In the genomic region with DNA sequence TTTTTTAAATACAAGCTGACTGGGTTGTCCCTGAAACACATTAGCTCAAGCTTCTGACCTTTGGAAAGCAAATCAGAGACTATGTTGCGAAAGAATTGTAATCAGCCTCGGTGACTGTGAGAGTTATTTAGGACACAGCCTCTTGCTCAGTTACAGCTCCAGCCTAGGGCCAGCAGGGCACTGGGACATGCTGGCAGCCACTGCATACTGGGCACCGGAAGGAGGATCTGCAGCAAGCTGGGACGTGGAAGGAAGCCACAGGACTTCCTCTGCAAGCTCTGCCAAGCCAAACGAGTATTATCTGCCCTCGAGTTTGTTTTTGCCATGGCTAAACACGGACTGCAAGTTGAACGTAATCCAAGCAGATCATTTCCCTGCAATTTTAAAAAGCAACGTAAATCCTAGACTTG, we compare ENCODE assay signal across 8 cellular contexts. TPM values are rescaled to one million over a fixed set of nuclear protein-coding genes. Genes with fewer than 3 reads are reported as not detected.
DNase-seq lines count a peak whose midpoint lies in the region; ATAC-seq, FAIRE-seq and TF ChIP-seq lines count a peak whose summit lies in the region.

No MANE protein-coding gene starts in this region.

- peak; percentile 72 for FAIRE-seq in kidney (lab: Jason Lieb, UNC)

- H3K79me2 ChIP-seq in OCI-LY7 (ENCODE audit: insufficient read depth, low read depth, low read length) (no peaks in the 10 kb centered on the region), mammary epithelial cell (ENCODE audit: insufficient read depth, low read length) (no peaks in the 10 kb centered on the region)

- H3K9me3 ChIP-seq in OCI-LY7 (ENCODE audit: low read length), result no peaks in the 10 kb centered on the region
- no peaks in the 10 kb centered on the region for H3K9me3 ChIP-seq in mammary epithelial cell (replicated peaks; ENCODE audit: insufficient read depth, low read length)
- H3K9me3 ChIP-seq in kidney (ENCODE audit: control insufficient read depth in 1 of 2, low read length in 2 of 2), result no peaks in the 10 kb centered on the region
- H3K9me3 ChIP-seq in stomach, result no peaks in the 10 kb centered on the region

- H3K27me3 ChIP-seq in mammary epithelial cell (ENCODE audit: insufficient read depth, low read length), result no peaks in the 10 kb centered on the region
- no peaks in the 10 kb centered on the region for H3K27me3 ChIP-seq in stomach

- dilution Hi-C loops in mammary epithelial cell (cut with HindIII; ENCODE audit: low sequenced_read_pairs), result no loop called here

- CTCF ChIA-PET in OCI-LY7 (lab: Charles Lee; ENCODE audit: unreplicated experiment), result interaction anchor here (0.6 kb wide), 3 partner anchors 12 to 68 kb away, joined by 3 read pairs; no protein-coding TSS in a partner anchor
- CTCF ChIA-PET in mammary epithelial cell (lab: Charles Lee; ENCODE audit: low non-redundant PET), result no interaction called here

- H3K4me1 ChIP-seq in OCI-LY7 (ENCODE audit: insufficient read depth, low read length, poor library complexity, severe bottlenecking) (peaks cover 35% of the 10 kb centered on the region), mammary epithelial cell (ENCODE audit: insufficient read depth, low read length) (peaks cover 41% of the 10 kb centered on the region), kidney (ENCODE audit: control insufficient read depth in 1 of 2, insufficient read depth in 1 of 2, low read depth in 1 of 2, low read length in 2 of 2) (peaks cover 3 to 8% of the 10 kb centered on the region in 2 donors), stomach (peaks cover 17 to 51% (median 31%) of the 10 kb centered on the region in 4 donors)

- in situ Hi-C loops in mammary epithelial cell (cut with MboI; ENCODE audit: low sequenced_read_pairs in 2 of 2), result no loop called here

- 2% methylated on average over 9 of the region's 9 CpGs for WGBS in mammary epithelial cell (ENCODE audit: low coverage, missing lambda C conversion rate)
- 1 to 2% (median 1%) methylated on average over 9 of the region's 9 CpGs for WGBS in stomach, 5 donors

- POLR2A ChIA-PET in OCI-LY7 (lab: Charles Lee), result interaction anchor here (0.6 to 3.6 kb wide), 14 partner anchors 9 to 167 kb away, joined by 3 to 34 read pairs (median 5); a partner anchor contains a TSS

- H3K27ac ChIP-seq in OCI-LY7 (ENCODE audit: low read depth, low read length, poor library complexity, severe bottlenecking) (no peak overlapping the region), mammary epithelial cell (ENCODE audit: insufficient read depth, low read depth, low read length) (no peak overlapping the region), kidney (ENCODE audit: low read depth in 2 of 2, low read length in 2 of 2) (peak overlapping the region in 1 of 2 donors; percentile 51), stomach (peak overlapping the region; percentile 58 to 88 (median 79))

- H3K36me3 ChIP-seq in OCI-LY7 (ENCODE audit: insufficient read depth, low read length), result no peaks in the 10 kb centered on the region
- H3K36me3 ChIP-seq in mammary epithelial cell (ENCODE audit: insufficient read depth, low read length), result no peaks in the 10 kb centered on the region
- no peaks in the 10 kb centered on the region for H3K36me3 ChIP-seq in kidney (ENCODE audit: control insufficient read depth in 1 of 2, insufficient read depth in 2 of 2, low read length in 2 of 2)
- H3K36me3 ChIP-seq in stomach, result no peaks in the 10 kb centered on the region

- no peak for TF ChIP-seq EP300 in stomach (IDR thresholded peaks at IDR 0.05)

- no peak for TF ChIP-seq CTCF in OCI-LY7 (conservative IDR thresholded peaks at IDR 0.05; ENCODE audit: low read length)
- no peak for TF ChIP-seq CTCF in mammary epithelial cell (conservative IDR thresholded peaks at IDR 0.05 in 1 of 2, IDR thresholded peaks at IDR 0.05 in 1 of 2; ENCODE audit: extremely low read depth in 1 of 2, insufficient read depth in 1 of 2, low read depth in 1 of 2, low read length in 2 of 2)
- no peak for TF ChIP-seq CTCF in kidney (IDR thresholded peaks at IDR 0.05; ENCODE audit: borderline replicate concordance, extremely low read depth, insufficient read depth)
- TF ChIP-seq CTCF in stomach (IDR thresholded peaks at IDR 0.05), result no peak

- peak overlapping the region; percentile 90 for H2AFZ ChIP-seq in OCI-LY7 (ENCODE audit: low read length)
- peak overlapping the region; percentile 81 for H2AFZ ChIP-seq in mammary epithelial cell (ENCODE audit: low read depth, low read length)

- BruUV-seq in OCI-LY7 (replicated peaks; lab: Mats Ljungman, UMichigan) (no TSS peak), mammary epithelial cell (replicated peaks; lab: Mats Ljungman, UMichigan) (no TSS peak)

- peak overlapping the region; percentile 54 for H3K4me2 ChIP-seq in OCI-LY7 (ENCODE audit: low read length)
- peak overlapping the region; percentile 76 for H3K4me2 ChIP-seq in mammary epithelial cell (ENCODE audit: insufficient read depth, low read depth, low read length)

- intact Hi-C loops in OCI-LY7 (cut with micrococcal nuclease; ENCODE audit: unreplicated experiment), result no loop called here
- intact Hi-C loops in mammary epithelial cell (cut with micrococcal nuclease), result no loop called here
- intact Hi-C loops in kidney (cut with DNase I), result no loop called here
- intact Hi-C loops in stomach (cut with DNase I; ENCODE audit: low total_unique reads), result no loop called here

- ATAC-seq in HG03354 (IDR thresholded peaks at IDR 0.05; ENCODE audit: poor library complexity, severe bottlenecking, unreplicated experiment), result no peak

- no peak for TF ChIP-seq POLR2A in stomach (IDR thresholded peaks at IDR 0.05)

- H3K4me3 ChIP-seq in OCI-LY7 (ENCODE audit: low read depth, low read length, poor library complexity, severe bottlenecking) (no peak overlapping the region), mammary epithelial cell (replicated peaks in 1 of 3; ENCODE audit: insufficient read depth in 1 of 3, low read depth in 2 of 3, low read length in 3 of 3) (peak overlapping the region in 1 of 3 experiments; percentile 3), kidney (ENCODE audit: low read length in 2 of 2) (peak overlapping the region; percentile 43 to 51), stomach (peak overlapping the region in 2 of 4 donors; percentile 17 to 24)

- H3K9me2 ChIP-seq in OCI-LY7 (ENCODE audit: insufficient read depth, low read length), result no peaks in the 10 kb centered on the region

- no peak overlapping the region for H3K9ac ChIP-seq in mammary epithelial cell (ENCODE audit: insufficient read depth, low read length)
- peak overlapping the region; percentile 35 to 63 for H3K9ac ChIP-seq in kidney (ENCODE audit: low read length in 2 of 2)

- peak; percentile 36 for DNase-seq in stimulated activated CD4-positive, alpha-beta T cell treated with anti-CD3 and anti-CD28 coated beads, Interleukin-15, amount 100 ng/mL, for 24 hours
- DNase-seq in stimulated activated CD4-positive, alpha-beta T cell treated with anti-CD3 and anti-CD28 coated beads, Interleukin-4, amount 100 ng/mL, for 24 hours, result no peak
- DNase-seq in OCI-LY7 (ENCODE audit: low spot score) (peak; percentile 36), mammary epithelial cell (peak; percentile 63), kidney (peak; percentile 94), stomach (peak; percentile 81)
- DNase-seq in activated effector memory CD4-positive, alpha-beta T cell treated with Interleukin-2 at 50 U/mL for 16 hours, result no peak

- H4K20me1 ChIP-seq in OCI-LY7 (ENCODE audit: insufficient read depth, low read length), result no peaks in the 10 kb centered on the region
- no peaks in the 10 kb centered on the region for H4K20me1 ChIP-seq in mammary epithelial cell (ENCODE audit: insufficient read depth, low read length)

RNA-seq across cellular contexts. Expression of a gene that starts 24.4 kb away (rescaled TPM):
- 91.9 and 135 TPM in 2 replicates for total RNA-seq in OCI-LY7 (2014; rRNA removed; shearing (Covaris generic))
- total RNA-seq in OCI-LY7 (2022) (174 and 182 TPM in 2 replicates), mammary epithelial cell (100 to 1,000 TPM; 173 to 176 TPM), kidney (173 TPM), stomach (100 to 1,000 TPM in 4 of 5 donors, 10 to 100 TPM in 1; 38.5 to 356 (median 114) TPM)
- polyA plus RNA-seq in mammary epithelial cell (98.1 TPM), kidney (ENCODE audit: insufficient read depth, low read depth, low replicate concordance) (107 TPM), stomach (100 to 1,000 TPM in 1 of 3 donors, 10 to 100 TPM in 2; 79.8 to 113 (median 88.7) TPM)
- polyA minus RNA-seq in mammary epithelial cell, result 175 TPM

RNA-seq across cellular contexts. Expression of a gene that starts 41.3 kb away (rescaled TPM):
- 336 and 350 TPM in 2 replicates for total RNA-seq in OCI-LY7 (2014; rRNA removed; shearing (Covaris generic))
- total RNA-seq in OCI-LY7 (2022) (322 and 324 TPM in 2 replicates), mammary epithelial cell (100 to 1,000 TPM; 252 to 307 TPM), kidney (309 TPM), stomach (100 to 1,000 TPM; 185 to 399 (median 202) TPM)
- polyA plus RNA-seq in mammary epithelial cell (349 TPM), kidney (ENCODE audit: insufficient read depth, low read depth, low replicate concordance) (267 TPM), stomach (100 to 1,000 TPM; 315 to 537 (median 323) TPM)
- 213 TPM for polyA minus RNA-seq in mammary epithelial cell

RNA-seq across cellular contexts. Expression of a gene that starts 53.7 kb away (rescaled TPM):
- 90.6 and 104 TPM in 2 replicates for total RNA-seq in OCI-LY7 (2014; rRNA removed; shearing (Covaris generic))
- total RNA-seq in OCI-LY7 (2022), result 287 and 320 TPM in 2 replicates
- total RNA-seq in mammary epithelial cell, result 10 to 100 TPM; 36.2 to 77.8 TPM
- polyA plus RNA-seq in mammary epithelial cell, result 57.1 TPM
- polyA minus RNA-seq in mammary epithelial cell, result 67.3 TPM
- total RNA-seq in kidney, result 40.1 TPM
- 37.4 TPM for polyA plus RNA-seq in kidney (ENCODE audit: insufficient read depth, low read depth, low replicate concordance)
- 10 to 100 TPM; 19.1 to 80.5 (median 26.8) TPM for total RNA-seq in stomach
- 10 to 100 TPM; 16.4 to 37.4 (median 22.5) TPM for polyA plus RNA-seq in stomach

Comparison
In these comparisons a context has a peak if more than half of its experiments do, and no peak if none do; other contexts are left out.
1. DNase-seq: peak in stimulated activated CD4-positive, alpha-beta T cell treated with anti-CD3 and anti-CD28 coated beads, Interleukin-15, amount 100 ng/mL, for 24 hours (single experiment), OCI-LY7 (single experiment), mammary epithelial cell (single experiment), kidney (single experiment) and stomach (single experiment); none in stimulated activated CD4-positive, alpha-beta T cell treated with anti-CD3 and anti-CD28 coated beads, Interleukin-4, amount 100 ng/mL, for 24 hours (single experiment) and activated effector memory CD4-positive, alpha-beta T cell treated with Interleukin-2 at 50 U/mL for 16 hours (single experiment).
2. H3K27ac ChIP-seq: peak in stomach (5 of 5); none in OCI-LY7 (single experiment) and mammary epithelial cell (single experiment).